In genomic region chr4:102736636-102737549, GRCh38 we compare ENCODE assay signal across 1 cellular context.
TF ChIP-seq lines count a peak whose summit lies in the region.

No MANE protein-coding gene starts in this region.

TF ChIP-seq in HepG2, 621 proteins besides CTCF, POLR2A, EP300 and RAD21:
- 0 out of 2 replicates have a peak, but pooled peaks have one; percentile 20 for TF ChIP-seq FOXP4 (CRISPR knock-in tag; IDR thresholded peaks at IDR 0.05)
- no peak for TF ChIP-seq ZNF691 (CRISPR knock-in tag; IDR thresholded peaks at IDR 0.05; ENCODE audit: borderline replicate concordance, low read depth)
- TF ChIP-seq NONO (IDR thresholded peaks at IDR 0.05) = no peak
- no peak for TF ChIP-seq NONO (CRISPR knock-in tag; conservative IDR thresholded peaks at IDR 0.05)
- peak; percentile 96 for TF ChIP-seq ZSCAN25 (CRISPR knock-in tag; IDR thresholded peaks at IDR 0.05)
